ENCODE assay signal across 1 cellular context in genomic region chr3:57434041-57434440, GRCh38.
TF ChIP-seq lines count a peak whose summit lies in the region.

No MANE protein-coding gene starts in this region.

TF ChIP-seq in GM23338, 12 proteins besides CTCF, POLR2A, EP300 and RAD21 (continued from another document):
- TF ChIP-seq, protein P1, sequence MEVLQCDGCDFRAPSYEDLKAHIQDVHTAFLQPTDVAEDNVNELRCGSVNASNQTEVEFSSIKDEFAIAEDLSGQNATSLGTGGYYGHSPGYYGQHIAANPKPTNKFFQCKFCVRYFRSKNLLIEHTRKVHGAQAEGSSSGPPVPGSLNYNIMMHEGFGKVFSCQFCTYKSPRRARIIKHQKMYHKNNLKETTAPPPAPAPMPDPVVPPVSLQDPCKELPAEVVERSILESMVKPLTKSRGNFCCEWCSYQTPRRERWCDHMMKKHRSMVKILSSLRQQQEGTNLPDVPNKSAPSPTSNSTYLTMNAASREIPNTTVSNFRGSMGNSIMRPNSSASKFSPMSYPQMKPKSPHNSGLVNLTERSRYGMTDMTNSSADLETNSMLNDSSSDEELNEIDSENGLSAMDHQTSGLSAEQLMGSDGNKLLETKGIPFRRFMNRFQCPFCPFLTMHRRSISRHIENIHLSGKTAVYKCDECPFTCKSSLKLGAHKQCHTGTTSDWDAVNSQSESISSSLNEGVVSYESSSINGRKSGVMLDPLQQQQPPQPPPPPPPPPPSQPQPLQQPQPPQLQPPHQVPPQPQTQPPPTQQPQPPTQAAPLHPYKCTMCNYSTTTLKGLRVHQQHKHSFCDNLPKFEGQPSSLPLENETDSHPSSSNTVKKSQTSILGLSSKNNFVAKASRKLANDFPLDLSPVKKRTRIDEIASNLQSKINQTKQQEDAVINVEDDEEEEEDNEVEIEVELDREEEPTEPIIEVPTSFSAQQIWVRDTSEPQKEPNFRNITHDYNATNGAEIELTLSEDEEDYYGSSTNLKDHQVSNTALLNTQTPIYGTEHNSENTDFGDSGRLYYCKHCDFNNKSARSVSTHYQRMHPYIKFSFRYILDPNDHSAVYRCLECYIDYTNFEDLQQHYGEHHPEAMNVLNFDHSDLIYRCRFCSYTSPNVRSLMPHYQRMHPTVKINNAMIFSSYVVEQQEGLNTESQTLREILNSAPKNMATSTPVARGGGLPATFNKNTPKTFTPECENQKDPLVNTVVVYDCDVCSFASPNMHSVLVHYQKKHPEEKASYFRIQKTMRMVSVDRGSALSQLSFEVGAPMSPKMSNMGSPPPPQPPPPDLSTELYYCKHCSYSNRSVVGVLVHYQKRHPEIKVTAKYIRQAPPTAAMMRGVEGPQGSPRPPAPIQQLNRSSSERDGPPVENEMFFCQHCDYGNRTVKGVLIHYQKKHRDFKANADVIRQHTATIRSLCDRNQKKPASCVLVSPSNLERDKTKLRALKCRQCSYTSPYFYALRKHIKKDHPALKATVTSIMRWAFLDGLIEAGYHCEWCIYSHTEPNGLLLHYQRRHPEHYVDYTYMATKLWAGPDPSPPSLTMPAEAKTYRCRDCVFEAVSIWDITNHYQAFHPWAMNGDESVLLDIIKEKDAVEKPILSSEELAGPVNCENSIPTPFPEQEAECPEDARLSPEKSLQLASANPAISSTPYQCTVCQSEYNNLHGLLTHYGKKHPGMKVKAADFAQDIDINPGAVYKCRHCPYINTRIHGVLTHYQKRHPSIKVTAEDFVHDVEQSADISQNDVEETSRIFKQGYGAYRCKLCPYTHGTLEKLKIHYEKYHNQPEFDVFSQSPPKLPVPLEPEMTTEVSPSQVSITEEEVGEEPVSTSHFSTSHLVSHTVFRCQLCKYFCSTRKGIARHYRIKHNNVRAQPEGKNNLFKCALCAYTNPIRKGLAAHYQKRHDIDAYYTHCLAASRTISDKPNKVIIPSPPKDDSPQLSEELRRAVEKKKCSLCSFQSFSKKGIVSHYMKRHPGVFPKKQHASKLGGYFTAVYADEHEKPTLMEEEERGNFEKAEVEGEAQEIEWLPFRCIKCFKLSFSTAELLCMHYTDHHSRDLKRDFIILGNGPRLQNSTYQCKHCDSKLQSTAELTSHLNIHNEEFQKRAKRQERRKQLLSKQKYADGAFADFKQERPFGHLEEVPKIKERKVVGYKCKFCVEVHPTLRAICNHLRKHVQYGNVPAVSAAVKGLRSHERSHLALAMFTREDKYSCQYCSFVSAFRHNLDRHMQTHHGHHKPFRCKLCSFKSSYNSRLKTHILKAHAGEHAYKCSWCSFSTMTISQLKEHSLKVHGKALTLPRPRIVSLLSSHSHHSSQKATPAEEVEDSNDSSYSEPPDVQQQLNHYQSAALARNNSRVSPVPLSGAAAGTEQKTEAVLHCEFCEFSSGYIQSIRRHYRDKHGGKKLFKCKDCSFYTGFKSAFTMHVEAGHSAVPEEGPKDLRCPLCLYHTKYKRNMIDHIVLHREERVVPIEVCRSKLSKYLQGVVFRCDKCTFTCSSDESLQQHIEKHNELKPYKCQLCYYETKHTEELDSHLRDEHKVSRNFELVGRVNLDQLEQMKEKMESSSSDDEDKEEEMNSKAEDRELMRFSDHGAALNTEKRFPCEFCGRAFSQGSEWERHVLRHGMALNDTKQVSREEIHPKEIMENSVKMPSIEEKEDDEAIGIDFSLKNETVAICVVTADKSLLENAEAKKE (CRISPR knock-in tag; IDR thresholded peaks at IDR 0.05) = no peak
- TF ChIP-seq CREB1 (CRISPR knock-in tag; IDR thresholded peaks at IDR 0.05; ENCODE audit: low read depth) (no peak), REST (IDR thresholded peaks at IDR 0.05; ENCODE audit: unreplicated experiment) (no peak), STAT1 (IDR thresholded peaks at IDR 0.05; ENCODE audit: unreplicated experiment) (no peak)
TF ChIP-seq in GM23338: peak in this region for 0.
